Comparison of ENCODE assay signal across 24 cellular contexts in the genomic region with DNA sequence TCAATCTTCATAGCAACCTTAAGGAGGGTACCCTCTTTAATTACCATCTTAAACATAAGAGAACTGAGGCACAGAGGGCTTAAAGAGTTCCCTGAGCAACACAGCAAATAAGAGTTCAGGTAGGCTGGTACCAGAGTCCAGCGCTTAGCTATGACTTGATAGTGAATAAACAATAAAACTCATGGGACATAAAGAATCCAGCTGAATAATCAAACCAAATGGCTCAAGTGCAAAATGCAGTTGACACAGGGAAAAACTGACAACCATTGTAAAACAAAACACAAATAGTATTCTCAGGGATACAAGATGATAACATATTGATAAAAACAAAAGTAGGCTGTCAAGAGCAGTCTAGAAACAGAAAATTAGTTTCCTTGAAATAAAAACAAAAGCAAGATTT.
DNase-seq lines count a peak whose midpoint lies in the region; ATAC-seq and FAIRE-seq lines count a peak whose summit lies in the region.
"Had no signal": no experiment of that assay in that cellular context is flagged by ENCODE, and none has a peak within 500 bp of the region (broad histone marks: within the 10 kb centered on the region; RNA-seq: fewer than 3 reads in every experiment).

No MANE protein-coding gene starts in this region.

- H3K9me3 Mint-ChIP-seq in effector memory CD8-positive, alpha-beta T cell: no peaks in the 10 kb centered on the region

- FAIRE-seq in frontal cortex (lab: Jason Lieb, UNC): peak; percentile 24
- FAIRE-seq: GM12878, HepG2, RCC 7860 had no signal

- DNase-seq in NCI-H2029 (lab: John Stamatoyannopoulos, UW): peak; percentile 27
- no peak for DNase-seq in NCI-H2029 treated with DMSO at 0.1 percent for 48 hours (lab: John Stamatoyannopoulos, UW)
- peak; percentile 62 for DNase-seq in DMS153 treated with DMSO at 0.1 percent for 48 hours (lab: John Stamatoyannopoulos, UW; ENCODE audit: unreplicated experiment)
- peak; percentile 57 for DNase-seq in NCI-H748 treated with DMSO at 0.1 percent for 48 hours (lab: John Stamatoyannopoulos, UW)
- no peak for DNase-seq in frontal cortex (ENCODE audit: low spot score in 2 of 2)
- DNase-seq in effector memory CD8-positive, alpha-beta T cell: no peak
- no peak for DNase-seq in activated T-cell treated with anti-CD3 and anti-CD28 coated beads, Interleukin-2, amount 50 U/mL, for 48 hours
- DNase-seq: CD4-positive, CD25-positive, alpha-beta regulatory T cell; DMS79; EL; GDM1; GOT3; HFFc6; Kasumi-1; MV-4-11; NCI-H1694; NCI-H2107; NCI-H524 treated with DMSO at 0.1 percent for 48 hours; SJCRH30; T-helper 17 cell had no signal

- ATAC-seq in effector memory CD8-positive, alpha-beta T cell (replicated peaks): no peak
- ATAC-seq: GM12878, HepG2, SK-N-SH treated with all-trans-retinoic acid at 6 μM for 48 hours, T-helper 17 cell had no signal

- peaks cover 72 to 75% of the 10 kb centered on the region in 2 donors for H3K27me3 Mint-ChIP-seq in effector memory CD8-positive, alpha-beta T cell

- H3K36me3 Mint-ChIP-seq in effector memory CD8-positive, alpha-beta T cell (ENCODE audit: insufficient read depth): no peaks in the 10 kb centered on the region
- H3K36me3 Mint-ChIP-seq: CD4-positive, CD25-positive, alpha-beta regulatory T cell had no signal

- H3K4me1 Mint-ChIP-seq in effector memory CD8-positive, alpha-beta T cell (ENCODE audit: low read depth in 2 of 2): no peaks in the 10 kb centered on the region
- H3K4me1 Mint-ChIP-seq: CD4-positive, CD25-positive, alpha-beta regulatory T cell had no signal

- H3K4me3 Mint-ChIP-seq in effector memory CD8-positive, alpha-beta T cell: no peak overlapping the region
- H3K4me3 Mint-ChIP-seq: CD4-positive, CD25-positive, alpha-beta regulatory T cell; HFFc6; T-helper 17 cell had no signal

- H3K27ac Mint-ChIP-seq in effector memory CD8-positive, alpha-beta T cell: no peak overlapping the region
- H3K27ac Mint-ChIP-seq: CD4-positive, CD25-positive, alpha-beta regulatory T cell; HFFc6; T-helper 17 cell had no signal

Comparison
In these comparisons a context has a peak if more than half of its experiments do, and no peak if none do; other contexts are left out.
1. DNase-seq: peak in NCI-H2029 (single experiment), DMS153 treated with DMSO at 0.1 percent for 48 hours (single experiment) and NCI-H748 treated with DMSO at 0.1 percent for 48 hours (single experiment); none in NCI-H2029 treated with DMSO at 0.1 percent for 48 hours (single experiment), frontal cortex (0 of 2), effector memory CD8-positive, alpha-beta T cell (0 of 3) and activated T-cell treated with anti-CD3 and anti-CD28 coated beads, Interleukin-2, amount 50 U/mL, for 48 hours (0 of 2).